In the genomic region with DNA sequence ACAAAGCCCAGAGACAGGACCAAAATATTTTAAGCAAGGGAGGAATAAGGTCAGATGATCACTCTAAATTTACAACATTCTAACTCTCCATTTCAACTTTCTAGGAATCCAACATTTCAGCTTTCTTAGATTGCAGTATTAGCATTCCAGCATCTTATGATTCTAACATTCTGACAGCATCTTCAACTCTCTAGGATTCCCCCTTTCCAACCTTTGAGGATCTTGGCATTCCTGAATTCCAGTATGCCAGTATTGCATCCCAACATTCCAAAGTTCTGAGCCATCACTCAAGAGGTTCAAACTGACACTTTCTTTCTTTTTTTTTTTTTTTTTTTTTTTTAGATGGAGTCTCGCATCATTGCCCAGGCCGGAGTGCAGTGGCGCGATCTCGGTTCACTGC, we compare ENCODE assay signal across 13 cellular contexts. TPM values are rescaled to one million over a fixed set of nuclear protein-coding genes. Genes with fewer than 3 reads are reported as not detected.
A peak's percentile ranks its signal among the peaks of the same experiment; 100 is the strongest.
DNase-seq lines count a peak whose midpoint lies in the region; ATAC-seq and TF ChIP-seq lines count a peak whose summit lies in the region.
"Had no signal": no experiment of that assay in that cellular context is flagged by ENCODE, and none has a peak within 500 bp of the region (broad histone marks: within the 10 kb centered on the region; RNA-seq: fewer than 3 reads in every experiment).

No MANE protein-coding gene starts in this region.

- no peak overlapping the region for H3K27ac ChIP-seq in RWPE2 (ENCODE audit: poor library complexity, severe bottlenecking)
- H3K27ac ChIP-seq: pancreas had no signal

- H3K9me3 Mint-ChIP-seq in natural killer cell = no peaks in the 10 kb centered on the region
- no peaks in the 10 kb centered on the region for H3K9me3 Mint-ChIP-seq in natural killer cell treated with Interleukin-12 subunit alpha and Interleukin-12 subunit beta and Interleukin-15 and Interleukin-18, amount 100 ng/mL, for 72 hours
- H3K9me3 Mint-ChIP-seq: memory B cell had no signal

- peaks cover 46 to 54% of the 10 kb centered on the region in 2 donors for H3K4me1 Mint-ChIP-seq in natural killer cell
- H3K4me1 Mint-ChIP-seq in natural killer cell treated with Interleukin-12 subunit alpha and Interleukin-12 subunit beta and Interleukin-15 and Interleukin-18, amount 100 ng/mL, for 72 hours (ENCODE audit: low read depth in 2 of 2) = peaks cover 34 to 35% of the 10 kb centered on the region in 2 donors

- DNase-seq in natural killer cell (no peak), RWPE2 (ENCODE audit: low spot score) (no peak), fibroblast of peridontal ligament (ENCODE audit: extremely low read depth) (peak; percentile 64), cerebellar cortex (ENCODE audit: low spot score) (no peak)
- DNase-seq in natural killer cell treated with Interleukin-12 subunit alpha and Interleukin-12 subunit beta and Interleukin-15 and Interleukin-18, amount 100 ng/mL, for 72 hours (ENCODE audit: low spot score) = no peak
- no peak for DNase-seq in activated CD4-positive, CD25-positive, alpha-beta regulatory T cell treated with anti-CD3 and anti-CD28 coated beads, Interleukin-2, amount 50 U/mL, for 72 hours
- DNase-seq: cortex of kidney, DMS153, NCI-H2171, pancreas had no signal

- H3K4me3 ChIP-seq in RWPE2 (ENCODE audit: severe bottlenecking) = no peak overlapping the region
- H3K4me3 ChIP-seq: pancreas had no signal

- ATAC-seq in natural killer cell (no peak), RWPE2 (ENCODE audit: low read depth) (0 out of 3 replicates have a peak, but pooled peaks have one; percentile 38), GM19328 (IDR thresholded peaks at IDR 0.05; ENCODE audit: unreplicated experiment) (no peak), HG02981 (IDR thresholded peaks at IDR 0.05; ENCODE audit: unreplicated experiment) (no peak)
- ATAC-seq in natural killer cell treated with Interleukin-12 subunit alpha and Interleukin-12 subunit beta and Interleukin-15 and Interleukin-18, amount 100 ng/mL, for 72 hours = no peak
- ATAC-seq: pancreas had no signal

- H3K4me1 ChIP-seq in RWPE2 (ENCODE audit: insufficient read depth, poor library complexity, severe bottlenecking) = no peaks in the 10 kb centered on the region
- H3K4me1 ChIP-seq: pancreas had no signal

- peak overlapping the region; percentile 58 to 75 for H3K27ac Mint-ChIP-seq in natural killer cell
- H3K27ac Mint-ChIP-seq in natural killer cell treated with Interleukin-12 subunit alpha and Interleukin-12 subunit beta and Interleukin-15 and Interleukin-18, amount 100 ng/mL, for 72 hours = peak overlapping the region in 1 of 2 donors; percentile 81
- H3K27ac Mint-ChIP-seq: memory B cell had no signal

- H3K36me3 ChIP-seq in RWPE2 (ENCODE audit: low read depth) = peaks cover 79% of the 10 kb centered on the region
- H3K36me3 ChIP-seq: pancreas had no signal

- intact Hi-C loops in natural killer cell (cut with micrococcal nuclease) = no loop called here

- no peaks in the 10 kb centered on the region for H3K27me3 ChIP-seq in RWPE2 (ENCODE audit: insufficient read depth, poor library complexity, severe bottlenecking)
- H3K27me3 ChIP-seq: pancreas had no signal

- peaks cover 6% of the 10 kb centered on the region for H3K36me3 Mint-ChIP-seq in natural killer cell
- H3K36me3 Mint-ChIP-seq in natural killer cell treated with Interleukin-12 subunit alpha and Interleukin-12 subunit beta and Interleukin-15 and Interleukin-18, amount 100 ng/mL, for 72 hours = peaks cover 10% of the 10 kb centered on the region

- no peaks in the 10 kb centered on the region for H3K9me3 ChIP-seq in RWPE2 (ENCODE audit: severe bottlenecking)
- H3K9me3 ChIP-seq: pancreas had no signal

- TF ChIP-seq CTCF in natural killer cell (IDR thresholded peaks at IDR 0.05) = no peak
- TF ChIP-seq CTCF in RWPE2 (IDR thresholded peaks at IDR 0.05; ENCODE audit: poor library complexity, severe bottlenecking) = no peak

- no peaks in the 10 kb centered on the region for H3K27me3 Mint-ChIP-seq in natural killer cell (ENCODE audit: low read depth in 2 of 2)
- no peaks in the 10 kb centered on the region for H3K27me3 Mint-ChIP-seq in natural killer cell treated with Interleukin-12 subunit alpha and Interleukin-12 subunit beta and Interleukin-15 and Interleukin-18, amount 100 ng/mL, for 72 hours
- H3K27me3 Mint-ChIP-seq: memory B cell had no signal

- H3K4me3 Mint-ChIP-seq in natural killer cell = peak overlapping the region; percentile 42
- H3K4me3 Mint-ChIP-seq in natural killer cell treated with Interleukin-12 subunit alpha and Interleukin-12 subunit beta and Interleukin-15 and Interleukin-18, amount 100 ng/mL, for 72 hours = no peak overlapping the region
- H3K4me3 Mint-ChIP-seq: memory B cell had no signal

RNA-seq across cellular contexts. Expression of a gene that starts 13.8 kb away (rescaled TPM):
- total RNA-seq in natural killer cell = 100 to 1,000 TPM; 682 to 761 (median 729) TPM
- 100 to 1,000 TPM; 108 to 131 TPM for total RNA-seq in natural killer cell treated with Interleukin-12 subunit alpha and Interleukin-12 subunit beta and Interleukin-15 and Interleukin-18, amount 100 ng/mL, for 72 hours

RNA-seq across cellular contexts. Expression of a gene that starts 24.0 kb away (rescaled TPM):
- 10 to 100 TPM; 18.1 to 22.2 (median 18.7) TPM for total RNA-seq in natural killer cell
- 1 to 10 TPM; 4.9 to 9.3 TPM for total RNA-seq in natural killer cell treated with Interleukin-12 subunit alpha and Interleukin-12 subunit beta and Interleukin-15 and Interleukin-18, amount 100 ng/mL, for 72 hours

RNA-seq across cellular contexts. Expression of a gene that starts 30.0 kb away (rescaled TPM):
- 10 to 100 TPM; 41.1 to 44.3 (median 44.0) TPM for total RNA-seq in natural killer cell
- 10 to 100 TPM; 52.5 to 56.2 TPM for total RNA-seq in natural killer cell treated with Interleukin-12 subunit alpha and Interleukin-12 subunit beta and Interleukin-15 and Interleukin-18, amount 100 ng/mL, for 72 hours

RNA-seq across cellular contexts. Expression of a gene that starts 36.4 kb away (rescaled TPM):
- total RNA-seq in natural killer cell = 10 to 100 TPM; 13.6 to 22.8 (median 20.8) TPM
- total RNA-seq in natural killer cell treated with Interleukin-12 subunit alpha and Interleukin-12 subunit beta and Interleukin-15 and Interleukin-18, amount 100 ng/mL, for 72 hours = 1 to 10 TPM; 4.7 to 6.7 TPM

RNA-seq across cellular contexts. Expression of a gene that starts 57.2 kb away (rescaled TPM):
- total RNA-seq in natural killer cell = 10 to 100 TPM in 1 of 3 donors, 1 to 10 TPM in 2; 9.0 to 11.6 (median 9.5) TPM
- 10 to 100 TPM; 31.5 to 56.6 TPM for total RNA-seq in natural killer cell treated with Interleukin-12 subunit alpha and Interleukin-12 subunit beta and Interleukin-15 and Interleukin-18, amount 100 ng/mL, for 72 hours

Comparison
In these comparisons a context has a peak if more than half of its experiments do, and no peak if none do; other contexts are left out.
1. RNA of a gene that starts 13.8 kb away (total RNA-seq): 682 to 761 TPM in natural killer cell; 108 to 131 TPM in natural killer cell treated with Interleukin-12 subunit alpha and Interleukin-12 subunit beta and Interleukin-15 and Interleukin-18, amount 100 ng/mL, for 72 hours; every median in the first group is over 4 times any median in the second.